Comparison of ENCODE assay signal across 9 cellular contexts in genomic region chr22:36439481-36440271, GRCh38. TPM values are rescaled to one million over a fixed set of nuclear protein-coding genes. Genes with fewer than 3 reads are reported as not detected.
DNase-seq lines count a peak whose midpoint lies in the region; ATAC-seq and TF ChIP-seq lines count a peak whose summit lies in the region.
"Had no signal": no experiment of that assay in that cellular context is flagged by ENCODE, and none has a peak within 500 bp of the region (broad histone marks: within the 10 kb centered on the region; RNA-seq: fewer than 3 reads in every experiment).

No MANE protein-coding gene starts in this region.

- intact Hi-C loops in left lung (cut with DNase I), result no loop called here

- H3K27me3 ChIP-seq in left lung, result no peaks in the 10 kb centered on the region

- H3K4me1 ChIP-seq in left lung, result peaks cover 11 to 63% of the 10 kb centered on the region in 2 donors

- DNase-seq in 8988T, result peak; percentile 68
- DNase-seq in GOT3 (lab: John Stamatoyannopoulos, UW), result peak; percentile 9
- peak; percentile 55 for DNase-seq in amniotic stem cell (lab: John Stamatoyannopoulos, UW)
- DNase-seq in left lung, result peak in 1 of 2 donors; percentile 63
- no peak for DNase-seq in OCI-M1 (lab: John Stamatoyannopoulos, UW)
- no peak for DNase-seq in inferior parietal cortex (ENCODE audit: extremely low spot score)
- no peak for DNase-seq in GM13977 (ENCODE audit: low spot score)

- no peaks in the 10 kb centered on the region for H3K36me3 ChIP-seq in left lung

- no peak for TF ChIP-seq CTCF in left lung (IDR thresholded peaks at IDR 0.05)
- no peak for TF ChIP-seq CTCF in GM13977 (IDR thresholded peaks at IDR 0.05; ENCODE audit: extremely low read depth, insufficient read depth, missing control alignments)

- no peak overlapping the region for H3K4me3 ChIP-seq in left lung
- H3K4me3 ChIP-seq: SK-N-MC had no signal

- peak overlapping the region in 1 of 2 donors; percentile 20 for H3K27ac ChIP-seq in left lung

- no peaks in the 10 kb centered on the region for H3K9me3 ChIP-seq in left lung

- ATAC-seq in left lung, result peak; percentile 52
- no peak for ATAC-seq in GM21515 (IDR thresholded peaks at IDR 0.05; ENCODE audit: unreplicated experiment)

- in situ Hi-C loops in GM13977 (cut with MboI; ENCODE audit: low pct_unique_long_range_greater_than_20kb, low sequenced_read_pairs, unreplicated experiment), result no loop called here

RNA-seq across cellular contexts. Expression of gene TXN2, which starts 41.8 kb away (rescaled TPM):
- 10 to 100 TPM; 64.4 to 65.3 TPM for total RNA-seq in left lung

RNA-seq across cellular contexts. Expression of gene MYH9, which starts 51.9 kb away (rescaled TPM):
- total RNA-seq in left lung, result 100 to 1,000 TPM; 754 to 761 TPM

Comparison
In these comparisons a context has a peak if more than half of its experiments do, and no peak if none do; other contexts are left out.
1. DNase-seq: peak in 8988T (single experiment), GOT3 (single experiment) and amniotic stem cell (single experiment); none in OCI-M1 (single experiment), inferior parietal cortex (single experiment) and GM13977 (single experiment).